24 cellular contexts compared by ENCODE assay signal in the genomic region with DNA sequence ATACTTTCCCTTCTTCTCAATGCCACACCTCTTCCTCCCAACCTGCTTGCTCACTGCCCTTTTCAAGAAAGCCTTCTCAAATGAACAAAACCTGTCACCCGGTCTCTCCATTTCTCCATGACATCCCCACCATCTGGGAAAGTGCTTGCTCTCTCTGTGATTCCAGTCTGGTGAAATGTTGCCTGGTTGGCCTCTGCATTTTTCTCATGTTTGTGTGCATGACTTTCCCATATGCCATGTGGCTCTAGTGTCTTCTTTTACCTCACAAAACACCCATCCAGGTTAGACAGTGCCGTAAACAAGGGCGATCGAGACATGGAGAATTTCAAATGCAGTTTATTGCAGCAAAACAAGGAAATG. TPM values are rescaled to one million over a fixed set of nuclear protein-coding genes. Genes with fewer than 3 reads are reported as not detected.
"Had no signal": no experiment of that assay in that cellular context is flagged by ENCODE, and none has a peak within 500 bp of the region (broad histone marks: within the 10 kb centered on the region; RNA-seq: fewer than 3 reads in every experiment).

No MANE protein-coding gene starts in this region.

- H3K27me3 ChIP-seq: ovary, right lobe of liver, sigmoid colon, thyroid gland, upper lobe of left lung, vagina had no signal

- H3K4me3 ChIP-seq: neural progenitor cell, ovary, psoas muscle, right lobe of liver, sigmoid colon, stomach, thoracic aorta, thyroid gland, tibial nerve, upper lobe of left lung, vagina had no signal

- H3K4me1 ChIP-seq: neural progenitor cell, parathyroid adenoma, psoas muscle, right lobe of liver, stomach, thyroid gland, tibial nerve, upper lobe of left lung had no signal

- H3K4me2 ChIP-seq: neural progenitor cell had no signal

- H2AFZ ChIP-seq: neural progenitor cell, parathyroid adenoma had no signal

- H3K9me3 ChIP-seq: ovary, psoas muscle, right lobe of liver, sigmoid colon, stomach, thoracic aorta, thyroid gland, tibial nerve, upper lobe of left lung, vagina had no signal

- H3K36me3 ChIP-seq: neural progenitor cell, ovary, right lobe of liver, sigmoid colon, stomach, thoracic aorta, thyroid gland, tibial nerve, upper lobe of left lung, vagina had no signal

- H3K9ac ChIP-seq: neural progenitor cell, parathyroid adenoma had no signal

- H3K27ac ChIP-seq: neural progenitor cell, ovary, parathyroid adenoma, psoas muscle, right lobe of liver, sigmoid colon, stomach, thoracic aorta, thyroid gland, tibial nerve, upper lobe of left lung, vagina had no signal

- H3K79me2 ChIP-seq: parathyroid adenoma had no signal

- DNase-seq: natural killer cell; occipital lobe; ovary; posterior cingulate gyrus; psoas muscle; right cardiac atrium; right lobe of liver; sigmoid colon; small intestine; stimulated activated CD4-positive, alpha-beta T cell treated with anti-CD3 and anti-CD28 coated beads, Interleukin-15, amount 100 ng/mL, for 24 hours; stimulated activated CD4-positive, alpha-beta T cell treated with anti-CD3 and anti-CD28 coated beads, Interleukin-2, amount 100 ng/mL, for 24 hours; stimulated activated CD4-positive, alpha-beta T cell treated with anti-CD3 and anti-CD28 coated beads, Interleukin-2, amount 100 ng/mL, for 48 hours; stimulated activated CD4-positive, alpha-beta T cell treated with anti-CD3 and anti-CD28 coated beads, Interleukin-4, amount 100 ng/mL, for 24 hours; stimulated activated naive B cell treated with anti-CD40 and anti-IgM and Interleukin-4, amounts not matched to agents 10 μg/mL and 1 μg/mL and 100 μg/mL, for 72 hours; stimulated activated naive CD4-positive, alpha-beta T cell treated with Interleukin-2 at 50 U/mL for 16 hours; stomach; thyroid gland; upper lobe of left lung had no signal

RNA-seq across cellular contexts. Expression of a gene that starts 5.8 kb away (rescaled TPM):
- polyA plus RNA-seq: neural cell, ovary, right cardiac atrium, sigmoid colon, small intestine, stomach had no signal

RNA-seq across cellular contexts. Expression of a gene that starts 22.4 kb away (rescaled TPM):
- polyA plus RNA-seq: neural cell, ovary, psoas muscle, right cardiac atrium, stomach had no signal

RNA-seq across cellular contexts. Expression of a gene that starts 28.9 kb away (rescaled TPM):
- polyA plus RNA-seq: neural cell, ovary, right cardiac atrium had no signal

RNA-seq across cellular contexts. Expression of a gene that starts 56.0 kb away (rescaled TPM):
- polyA plus RNA-seq: neural cell, ovary, psoas muscle, right cardiac atrium, stomach had no signal
